8 cellular contexts compared by ENCODE assay signal in genomic region chr2:173151671-173152398, GRCh38.
A peak's percentile ranks its signal among the peaks of the same experiment; 100 is the strongest.
DNase-seq lines count a peak whose midpoint lies in the region; ATAC-seq and TF ChIP-seq lines count a peak whose summit lies in the region.

No MANE protein-coding gene starts in this region.

- DNase-seq in SIG-M5 treated with dmso at 0.1 percent for 504 hours (lab: John Stamatoyannopoulos, UW; ENCODE audit: unreplicated experiment) (peak; percentile 23), SIG-M5 (lab: John Stamatoyannopoulos, UW) (no peak), gastrocnemius medialis (no peak), RPMI8226 (no peak), DMS114 treated with DMSO at 0.1 percent for 48 hours (lab: John Stamatoyannopoulos, UW; ENCODE audit: unreplicated experiment) (no peak)
- DNase-seq in activated CD8-positive, alpha-beta T cell treated with anti-CD3 and anti-CD28 coated beads, Interleukin-2, amount 10 ng/mL, durations not matched to agents 7 days and 5 days, result no peak

- H3K36me3 Mint-ChIP-seq in activated CD8-positive, alpha-beta T cell treated with anti-CD3 and anti-CD28 coated beads, Interleukin-2, amount 10 ng/mL, durations not matched to agents 7 days and 5 days (ENCODE audit: low read depth), result peaks cover 16% of the 10 kb centered on the region

- peaks cover 69 to 77% of the 10 kb centered on the region in 2 donors for H3K4me1 ChIP-seq in gastrocnemius medialis

- H3K4me3 ChIP-seq in gastrocnemius medialis, result no peak overlapping the region

- H3K27ac ChIP-seq in gastrocnemius medialis, result peak overlapping the region; percentile 78 to 87 (median 83)

- H3K27me3 Mint-ChIP-seq in activated CD8-positive, alpha-beta T cell treated with anti-CD3 and anti-CD28 coated beads, Interleukin-2, amount 10 ng/mL, durations not matched to agents 7 days and 5 days (ENCODE audit: low read depth), result no peaks in the 10 kb centered on the region

- no peaks in the 10 kb centered on the region for H3K27me3 ChIP-seq in gastrocnemius medialis

- in situ Hi-C loops in gastrocnemius medialis (cut with MboI; ENCODE audit: low sequenced_read_pairs in 4 of 4), result no loop called here

- H3K4me1 Mint-ChIP-seq in activated CD8-positive, alpha-beta T cell treated with anti-CD3 and anti-CD28 coated beads, Interleukin-2, amount 10 ng/mL, durations not matched to agents 7 days and 5 days (ENCODE audit: low read depth), result peaks cover 34% of the 10 kb centered on the region

- POLR2A ChIA-PET in activated CD8-positive, alpha-beta T cell treated with anti-CD3 and anti-CD28 coated beads, Interleukin-2, amount 10 ng/mL, durations not matched to agents 7 days and 5 days (lab: Charles Lee), result interaction anchor here (0.6 to 0.8 kb wide), 3 partner anchors 14 to 19 kb away, joined by 3 read pairs; no protein-coding TSS in a partner anchor

- H3K9me3 Mint-ChIP-seq in activated CD8-positive, alpha-beta T cell treated with anti-CD3 and anti-CD28 coated beads, Interleukin-2, amount 10 ng/mL, durations not matched to agents 7 days and 5 days (ENCODE audit: insufficient read depth), result no peaks in the 10 kb centered on the region

- peak; percentile 70 for ATAC-seq in HG03139 (IDR thresholded peaks at IDR 0.05; ENCODE audit: unreplicated experiment)
- peak; percentile 65 for ATAC-seq in activated CD8-positive, alpha-beta T cell treated with anti-CD3 and anti-CD28 coated beads, Interleukin-2, amount 10 ng/mL, durations not matched to agents 7 days and 5 days
- ATAC-seq in gastrocnemius medialis, result no peak
- ATAC-seq in GM19467 (IDR thresholded peaks at IDR 0.05; ENCODE audit: unreplicated experiment), result no peak

- intact Hi-C loops in gastrocnemius medialis (cut with DNase I; ENCODE audit: low total_unique reads), result no loop called here

- no peaks in the 10 kb centered on the region for H3K36me3 ChIP-seq in gastrocnemius medialis

- TF ChIP-seq CTCF in gastrocnemius medialis (IDR thresholded peaks at IDR 0.05 in 4 of 5, conservative IDR thresholded peaks at IDR 0.05 in 1 of 5), result no peak

- CTCF ChIA-PET in activated CD8-positive, alpha-beta T cell treated with anti-CD3 and anti-CD28 coated beads, Interleukin-2, amount 10 ng/mL, durations not matched to agents 7 days and 5 days (lab: Charles Lee), result interaction anchor here (1.3 kb wide), 2 partner anchors 10 to 15 kb away, joined by 4 to 6 read pairs; no protein-coding TSS in a partner anchor

- no peak for TF ChIP-seq POLR2A in gastrocnemius medialis (IDR thresholded peaks at IDR 0.05)

- no peak overlapping the region for H3K4me3 Mint-ChIP-seq in activated CD8-positive, alpha-beta T cell treated with anti-CD3 and anti-CD28 coated beads, Interleukin-2, amount 10 ng/mL, durations not matched to agents 7 days and 5 days

- no peak overlapping the region for H3K27ac Mint-ChIP-seq in activated CD8-positive, alpha-beta T cell treated with anti-CD3 and anti-CD28 coated beads, Interleukin-2, amount 10 ng/mL, durations not matched to agents 7 days and 5 days

- no peaks in the 10 kb centered on the region for H3K9me3 ChIP-seq in gastrocnemius medialis

Comparison
In these comparisons a context has a peak if more than half of its experiments do, and no peak if none do; other contexts are left out.
1. ATAC-seq: peak in HG03139 (single experiment) and activated CD8-positive, alpha-beta T cell treated with anti-CD3 and anti-CD28 coated beads, Interleukin-2, amount 10 ng/mL, durations not matched to agents 7 days and 5 days (single experiment); none in gastrocnemius medialis (0 of 2) and GM19467 (single experiment).